17 cellular contexts compared by ENCODE assay signal in genomic region chr19:1182068-1182467, GRCh38. TPM values are rescaled to one million over a fixed set of nuclear protein-coding genes. Genes with fewer than 3 reads are reported as not detected.
DNase-seq lines count a peak whose midpoint lies in the region; ATAC-seq and TF ChIP-seq lines count a peak whose summit lies in the region.
"Had no signal": no experiment of that assay in that cellular context is flagged by ENCODE, and none has a peak within 500 bp of the region (broad histone marks: within the 10 kb centered on the region; RNA-seq: fewer than 3 reads in every experiment).

No MANE protein-coding gene starts in this region.

- H3K9me3 ChIP-seq in esophagus (ENCODE audit: control insufficient read depth in 2 of 2, insufficient read depth in 1 of 2, low read depth in 1 of 2, low read length in 1 of 2) = no peaks in the 10 kb centered on the region
- H3K9me3 ChIP-seq in neutrophil = no peaks in the 10 kb centered on the region
- H3K9me3 ChIP-seq in CD8-positive, alpha-beta T cell (ENCODE audit: low read length) = no peaks in the 10 kb centered on the region
- H3K9me3 ChIP-seq: left ventricle myocardium inferior had no signal

- peak overlapping the region; percentile 25 for H3K27ac Mint-ChIP-seq in activated naive CD8-positive, alpha-beta T cell treated with anti-CD3 and anti-CD28 coated beads, Interleukin-2, amount 50 U/mL, for 24 hours
- H3K27ac Mint-ChIP-seq in activated naive CD8-positive, alpha-beta T cell treated with anti-CD3 and anti-CD28 coated beads for 36 hours = no peak overlapping the region
- H3K27ac Mint-ChIP-seq in CD8-positive, alpha-beta T cell = no peak overlapping the region
- H3K27ac Mint-ChIP-seq: activated naive CD4-positive, alpha-beta T cell treated with anti-CD3 and anti-CD28 coated beads for 36 hours; CD4-positive, alpha-beta memory T cell had no signal

- in situ Hi-C loops in brain microvascular endothelial cell (cut with HindIII; ENCODE audit: low pct_ligation_motif_present, low sequenced_read_pairs) = no loop called here

- H3K4me3 ChIP-seq in esophagus (ENCODE audit: low read depth in 1 of 2, low read length in 2 of 2) = peak overlapping the region in 1 of 2 donors; percentile 17
- no peak overlapping the region for H3K4me3 ChIP-seq in neutrophil (ENCODE audit: low read depth in 1 of 2, low read length in 1 of 2)
- H3K4me3 ChIP-seq in CD8-positive, alpha-beta T cell (ENCODE audit: low read depth, low read length) = no peak overlapping the region
- no peak overlapping the region for H3K4me3 ChIP-seq in brain microvascular endothelial cell (ENCODE audit: low read depth, low read length)
- H3K4me3 ChIP-seq: left ventricle myocardium inferior had no signal

- no peaks in the 10 kb centered on the region for H3K27me3 ChIP-seq in esophagus (ENCODE audit: control insufficient read depth in 1 of 2, insufficient read depth in 2 of 2, low read length in 2 of 2)
- H3K27me3 ChIP-seq in neutrophil = no peaks in the 10 kb centered on the region
- H3K27me3 ChIP-seq in CD8-positive, alpha-beta T cell (ENCODE audit: insufficient read depth, low read length) = no peaks in the 10 kb centered on the region
- no peaks in the 10 kb centered on the region for H3K27me3 ChIP-seq in brain microvascular endothelial cell (replicated peaks)

- H3K9me3 Mint-ChIP-seq in activated naive CD8-positive, alpha-beta T cell treated with anti-CD3 and anti-CD28 coated beads, Interleukin-2, amount 50 U/mL, for 24 hours = no peaks in the 10 kb centered on the region
- no peaks in the 10 kb centered on the region for H3K9me3 Mint-ChIP-seq in activated naive CD8-positive, alpha-beta T cell treated with anti-CD3 and anti-CD28 coated beads for 36 hours
- H3K9me3 Mint-ChIP-seq in CD8-positive, alpha-beta T cell = no peaks in the 10 kb centered on the region
- H3K9me3 Mint-ChIP-seq: activated naive CD4-positive, alpha-beta T cell treated with anti-CD3 and anti-CD28 coated beads for 36 hours; CD4-positive, alpha-beta memory T cell; naive thymus-derived CD4-positive, alpha-beta T cell had no signal

- CTCF ChIA-PET in CD8-positive, alpha-beta T cell (lab: Charles Lee) = no interaction called here

- peaks cover 6% of the 10 kb centered on the region for H3K27me3 Mint-ChIP-seq in activated naive CD8-positive, alpha-beta T cell treated with anti-CD3 and anti-CD28 coated beads, Interleukin-2, amount 50 U/mL, for 24 hours
- peaks cover 4% of the 10 kb centered on the region for H3K27me3 Mint-ChIP-seq in activated naive CD8-positive, alpha-beta T cell treated with anti-CD3 and anti-CD28 coated beads for 36 hours
- H3K27me3 Mint-ChIP-seq in CD8-positive, alpha-beta T cell (ENCODE audit: low read depth) = peaks cover 6% of the 10 kb centered on the region
- H3K27me3 Mint-ChIP-seq: CD4-positive, alpha-beta memory T cell had no signal

- POLR2A ChIA-PET in CD8-positive, alpha-beta T cell (lab: Charles Lee) = no interaction called here

- TF ChIP-seq CTCF in neutrophil (IDR thresholded peaks at IDR 0.05) (no peak), brain microvascular endothelial cell (IDR thresholded peaks at IDR 0.05; ENCODE audit: low read depth, low read length, missing control alignments) (no peak)
- no peak for TF ChIP-seq CTCF in CD8-positive, alpha-beta T cell (IDR thresholded peaks at IDR 0.05)

- no peak for DNase-seq in activated naive CD8-positive, alpha-beta T cell treated with anti-CD3 and anti-CD28 coated beads, Interleukin-2, amount 50 U/mL, for 24 hours
- no peak for DNase-seq in activated naive CD8-positive, alpha-beta T cell treated with anti-CD3 and anti-CD28 coated beads for 36 hours
- DNase-seq in AG08396 (ENCODE audit: low spot score) = no peak
- DNase-seq in CD8-positive, alpha-beta T cell = no peak
- no peak for DNase-seq in brain microvascular endothelial cell
- DNase-seq in activated CD4-positive, alpha-beta T cell treated with anti-CD3 and anti-CD28 coated beads, Interleukin-2, amount 50 U/mL, for 4 hours = no peak
- DNase-seq: activated CD4-positive, CD25-positive, alpha-beta regulatory T cell treated with anti-CD3 and anti-CD28 coated beads, Interleukin-2, amount 50 U/mL, for 72 hours; activated naive CD4-positive, alpha-beta T cell treated with anti-CD3 and anti-CD28 coated beads for 36 hours; effector CD4-positive, alpha-beta T cell; left ventricle myocardium inferior; naive thymus-derived CD4-positive, alpha-beta T cell; NCI-H2081 treated with DMSO at 0.1 percent for 48 hours; right cardiac atrium; RPMI8226 had no signal

- H3K4me1 Mint-ChIP-seq in activated naive CD8-positive, alpha-beta T cell treated with anti-CD3 and anti-CD28 coated beads, Interleukin-2, amount 50 U/mL, for 24 hours = peaks cover 12% of the 10 kb centered on the region
- peaks cover 5% of the 10 kb centered on the region for H3K4me1 Mint-ChIP-seq in activated naive CD8-positive, alpha-beta T cell treated with anti-CD3 and anti-CD28 coated beads for 36 hours
- H3K4me1 Mint-ChIP-seq in CD8-positive, alpha-beta T cell (ENCODE audit: low read depth) = peaks cover 6% of the 10 kb centered on the region

- H3K36me3 ChIP-seq in esophagus (ENCODE audit: control insufficient read depth in 2 of 2, insufficient read depth in 2 of 2, low read length in 1 of 2) (no peaks in the 10 kb centered on the region), neutrophil (no peaks in the 10 kb centered on the region), brain microvascular endothelial cell (replicated peaks) (no peaks in the 10 kb centered on the region)
- H3K36me3 ChIP-seq in CD8-positive, alpha-beta T cell (ENCODE audit: insufficient read depth, low read length) = no peaks in the 10 kb centered on the region
- H3K36me3 ChIP-seq: left ventricle myocardium inferior had no signal

- intact Hi-C loops in CD8-positive, alpha-beta T cell (cut with DNase I, micrococcal nuclease) = no loop called here

- H3K4me1 ChIP-seq in esophagus (ENCODE audit: control insufficient read depth in 2 of 2, insufficient read depth in 2 of 2, low read length in 1 of 2) = peaks cover 4 to 25% of the 10 kb centered on the region in 2 donors
- peaks cover 36 to 38% of the 10 kb centered on the region in 2 experiments for H3K4me1 ChIP-seq in neutrophil (ENCODE audit: control insufficient read depth in 1 of 2, insufficient read depth in 1 of 2, low read depth in 1 of 2, low read length in 1 of 2)
- peaks cover 9% of the 10 kb centered on the region for H3K4me1 ChIP-seq in CD8-positive, alpha-beta T cell (ENCODE audit: insufficient read depth, low read length)

- no peaks in the 10 kb centered on the region for H3K36me3 Mint-ChIP-seq in activated naive CD8-positive, alpha-beta T cell treated with anti-CD3 and anti-CD28 coated beads, Interleukin-2, amount 50 U/mL, for 24 hours (ENCODE audit: low read depth)
- H3K36me3 Mint-ChIP-seq in activated naive CD8-positive, alpha-beta T cell treated with anti-CD3 and anti-CD28 coated beads for 36 hours = no peaks in the 10 kb centered on the region
- no peaks in the 10 kb centered on the region for H3K36me3 Mint-ChIP-seq in CD8-positive, alpha-beta T cell
- H3K36me3 Mint-ChIP-seq: CD4-positive, alpha-beta memory T cell; naive thymus-derived CD4-positive, alpha-beta T cell had no signal

- no peak for ATAC-seq in activated naive CD8-positive, alpha-beta T cell treated with anti-CD3 and anti-CD28 coated beads, Interleukin-2, amount 50 U/mL, for 24 hours
- ATAC-seq in CD8-positive, alpha-beta T cell = no peak
- ATAC-seq: naive thymus-derived CD4-positive, alpha-beta T cell; right cardiac atrium had no signal

- no peak overlapping the region for H3K4me3 Mint-ChIP-seq in activated naive CD8-positive, alpha-beta T cell treated with anti-CD3 and anti-CD28 coated beads, Interleukin-2, amount 50 U/mL, for 24 hours
- H3K4me3 Mint-ChIP-seq in activated naive CD8-positive, alpha-beta T cell treated with anti-CD3 and anti-CD28 coated beads for 36 hours = no peak overlapping the region
- H3K4me3 Mint-ChIP-seq in CD8-positive, alpha-beta T cell = no peak overlapping the region
- H3K4me3 Mint-ChIP-seq: activated naive CD4-positive, alpha-beta T cell treated with anti-CD3 and anti-CD28 coated beads for 36 hours had no signal

- 60 to 77% methylated on average over 10 of the region's 10 CpGs for WGBS in esophagus, 2 donors

- peak overlapping the region; percentile 96 to 97 for H3K27ac ChIP-seq in esophagus (ENCODE audit: low read depth in 2 of 2, low read length in 1 of 2)
- peak overlapping the region; percentile 96 for H3K27ac ChIP-seq in neutrophil
- no peak overlapping the region for H3K27ac ChIP-seq in CD8-positive, alpha-beta T cell (ENCODE audit: low read depth, low read length)
- H3K27ac ChIP-seq in brain microvascular endothelial cell = no peak overlapping the region
- H3K27ac ChIP-seq: left ventricle myocardium inferior had no signal

RNA-seq across cellular contexts. Expression of gene SBNO2, which starts 8.0 kb away (rescaled TPM):
- 10 to 100 TPM; 50.5 to 51.6 TPM for total RNA-seq in activated naive CD8-positive, alpha-beta T cell treated with anti-CD3 and anti-CD28 coated beads for 36 hours
- polyA plus RNA-seq in esophagus = 10 to 100 TPM; 43.1 to 56.5 TPM
- total RNA-seq in CD8-positive, alpha-beta T cell = 100 to 1,000 TPM; 123 to 134 TPM

RNA-seq across cellular contexts. Expression of gene STK11, which starts 23.5 kb away (rescaled TPM):
- total RNA-seq in activated naive CD8-positive, alpha-beta T cell treated with anti-CD3 and anti-CD28 coated beads for 36 hours = 10 to 100 TPM; 54.7 to 55.8 TPM
- polyA plus RNA-seq in esophagus = 10 to 100 TPM; 38.8 to 61.4 TPM
- total RNA-seq in CD8-positive, alpha-beta T cell = 10 to 100 TPM; 38.0 to 43.4 TPM

RNA-seq across cellular contexts. Expression of gene CBARP, which starts 55.7 kb away (rescaled TPM):
- under 1 TPM; 0.33 to 0.46 TPM for total RNA-seq in activated naive CD8-positive, alpha-beta T cell treated with anti-CD3 and anti-CD28 coated beads for 36 hours
- 1 to 10 TPM in 1 of 2 donors, under 1 TPM in 1; 0.95 to 1.3 TPM for polyA plus RNA-seq in esophagus
- total RNA-seq in CD8-positive, alpha-beta T cell = under 1 TPM; 0.49 to 0.67 TPM
- total RNA-seq: CD4-positive, alpha-beta memory T cell had no signal
- polyA plus RNA-seq: CD4-positive, alpha-beta memory T cell; naive thymus-derived CD4-positive, alpha-beta T cell had no signal

RNA-seq across cellular contexts. Expression of gene ATP5F1D, which starts 59.5 kb away (rescaled TPM):
- total RNA-seq in activated naive CD8-positive, alpha-beta T cell treated with anti-CD3 and anti-CD28 coated beads for 36 hours = 100 to 1,000 TPM; 175 to 177 TPM
- polyA plus RNA-seq in esophagus = 100 to 1,000 TPM; 234 to 289 TPM
- 10 to 100 TPM; 86.2 to 96.3 TPM for total RNA-seq in CD8-positive, alpha-beta T cell

Comparison
In these comparisons a context has a peak if more than half of its experiments do, and no peak if none do; other contexts are left out.
1. H3K27ac ChIP-seq: peak in esophagus (2 of 2) and neutrophil (single experiment); none in CD8-positive, alpha-beta T cell (single experiment) and brain microvascular endothelial cell (single experiment).